In the genomic region with DNA sequence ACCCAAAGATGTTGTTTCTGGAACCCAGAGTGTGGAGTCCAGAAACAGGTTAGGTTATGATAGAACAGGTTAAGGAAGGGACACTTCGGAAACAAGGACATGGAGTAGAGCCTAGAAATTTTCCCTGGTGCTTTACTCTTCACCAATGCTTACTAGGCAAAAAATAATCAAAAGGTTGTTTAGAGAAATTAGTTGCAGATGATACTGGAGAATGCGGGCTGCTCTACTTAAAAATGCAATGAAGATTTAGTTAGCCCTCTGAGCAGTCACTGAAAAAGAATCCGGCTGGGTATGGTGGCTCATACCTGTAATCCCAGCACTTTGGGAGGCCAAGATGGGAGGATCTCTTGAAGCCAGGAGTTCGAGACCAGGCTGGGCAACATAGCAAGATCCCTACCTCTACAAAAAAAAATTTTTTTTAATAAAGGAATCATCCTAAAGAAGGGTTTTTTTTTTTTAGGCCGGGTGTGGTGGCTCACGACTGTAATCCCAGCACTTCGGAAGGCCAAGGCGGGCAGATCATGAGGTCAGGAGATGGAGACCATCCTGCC, we compare ENCODE assay signal across 23 cellular contexts. TPM values are rescaled to one million over a fixed set of nuclear protein-coding genes. Genes with fewer than 3 reads are reported as not detected.
DNase-seq lines count a peak whose midpoint lies in the region; ATAC-seq and TF ChIP-seq lines count a peak whose summit lies in the region.
"Had no signal": no experiment of that assay in that cellular context is flagged by ENCODE, and none has a peak within 500 bp of the region (broad histone marks: within the 10 kb centered on the region; RNA-seq: fewer than 3 reads in every experiment).

No MANE protein-coding gene starts in this region.

- DNase-seq in MCF 10A (ENCODE audit: unreplicated experiment) = no peak
- DNase-seq in breast epithelium (ENCODE audit: low spot score in 2 of 2) = no peak
- no peak for DNase-seq in epithelial cell of prostate (ENCODE audit: low read depth, low spot score)
- DNase-seq in mesothelial cell of epicardium (ENCODE audit: low spot score in 2 of 2, unreplicated experiment in 2 of 2) = no peak
- DNase-seq in hippocampal formation (lab: John Stamatoyannopoulos, UW) = no peak
- no peak for DNase-seq in activated CD4-positive, CD25-positive, alpha-beta regulatory T cell (lab: John Stamatoyannopoulos, UW)
- no peak for DNase-seq in NOMO-1 treated with DMSO at 0.1 percent for 48 hours (lab: John Stamatoyannopoulos, UW; ENCODE audit: unreplicated experiment)
- DNase-seq: activated CD4-positive, alpha-beta T cell treated with anti-CD3 and anti-CD28 coated beads for 36 hours; activated gamma-delta T cell treated with Interleukin-2 at 50 U/mL for 16 hours; CD8-positive, alpha-beta T cell; heart right ventricle; left colon; NCI-H1436; NCI-H345; psoas muscle; RPMI8226; stimulated activated naive CD4-positive, alpha-beta T cell treated with Interleukin-2 at 50 U/mL for 16 hours; testis; uterus had no signal

- no peaks in the 10 kb centered on the region for H3K4me1 ChIP-seq in breast epithelium
- H3K4me1 ChIP-seq: uterus had no signal

- H3K27ac Mint-ChIP-seq in MCF 10A (ENCODE audit: low read depth, unreplicated experiment) (peak overlapping the region; percentile 63), mesothelial cell of epicardium (peak overlapping the region; percentile 60)
- H3K27ac Mint-ChIP-seq: activated CD4-positive, alpha-beta T cell treated with anti-CD3 and anti-CD28 coated beads for 36 hours; CD8-positive, alpha-beta T cell; memory B cell; T-helper 2 cell treated with Interferon-gamma antibody and Interleukin-4, amounts not matched to agents 5 μg/mL and 100 μg/mL, for 36 hours had no signal

- H3K9me3 ChIP-seq in breast epithelium = no peaks in the 10 kb centered on the region
- H3K9me3 ChIP-seq: heart right ventricle, psoas muscle, testis, uterus had no signal

- no peak overlapping the region for H3K4me3 Mint-ChIP-seq in MCF 10A (ENCODE audit: unreplicated experiment)
- no peak overlapping the region for H3K4me3 Mint-ChIP-seq in mesothelial cell of epicardium
- H3K4me3 Mint-ChIP-seq: activated CD4-positive, alpha-beta T cell treated with anti-CD3 and anti-CD28 coated beads for 36 hours; CD8-positive, alpha-beta T cell; central memory CD8-positive, alpha-beta T cell; memory B cell; T-helper 2 cell treated with Interferon-gamma antibody and Interleukin-4, amounts not matched to agents 5 μg/mL and 100 μg/mL, for 36 hours had no signal

- intact Hi-C loops in MCF 10A (cut with micrococcal nuclease) (no loop called here), breast epithelium (cut with DNase I; ENCODE audit: low total_unique reads) (no loop called here)

- no peak overlapping the region for H3K27ac ChIP-seq in breast epithelium
- peak overlapping the region; percentile 61 for H3K27ac ChIP-seq in epithelial cell of prostate
- H3K27ac ChIP-seq: heart right ventricle, psoas muscle, testis, uterus had no signal

- H3K4me1 Mint-ChIP-seq in MCF 10A (ENCODE audit: insufficient read depth, unreplicated experiment) (peaks cover 30% of the 10 kb centered on the region), mesothelial cell of epicardium (peaks cover 28% of the 10 kb centered on the region)

- TF ChIP-seq CTCF in MCF 10A (IDR thresholded peaks at IDR 0.05; ENCODE audit: unreplicated experiment) (no peak), breast epithelium (IDR thresholded peaks at IDR 0.05) (no peak), mesothelial cell of epicardium (IDR thresholded peaks at IDR 0.05; ENCODE audit: unreplicated experiment) (no peak)

- H3K27me3 ChIP-seq in breast epithelium = no peaks in the 10 kb centered on the region
- H3K27me3 ChIP-seq: heart right ventricle, testis, uterus had no signal

- H3K36me3 ChIP-seq in breast epithelium = no peaks in the 10 kb centered on the region
- H3K36me3 ChIP-seq: heart right ventricle, uterus had no signal

- CTCF ChIA-PET in MCF 10A (lab: Yijun Ruan, JAX) = interaction anchor here (0.6 to 1.7 kb wide), 4 partner anchors 55 to 130 kb away, joined by 3 to 11 read pairs (median 4); no protein-coding TSS in a partner anchor

- no peak for ATAC-seq in GM18520 (IDR thresholded peaks at IDR 0.05; ENCODE audit: unreplicated experiment)
- ATAC-seq: activated CD4-positive, alpha-beta T cell treated with anti-CD3 and anti-CD28 coated beads for 36 hours; CD8-positive, alpha-beta T cell; heart right ventricle; left colon; psoas muscle had no signal

- TF ChIP-seq POLR2A in breast epithelium (IDR thresholded peaks at IDR 0.05) = no peak

- H3K9me3 Mint-ChIP-seq in MCF 10A (ENCODE audit: unreplicated experiment) = no peaks in the 10 kb centered on the region
- H3K9me3 Mint-ChIP-seq in mesothelial cell of epicardium = no peaks in the 10 kb centered on the region
- H3K9me3 Mint-ChIP-seq: CD8-positive, alpha-beta T cell; central memory CD8-positive, alpha-beta T cell; memory B cell; T-helper 2 cell treated with Interferon-gamma antibody and Interleukin-4, amounts not matched to agents 5 μg/mL and 100 μg/mL, for 36 hours had no signal

- no TSS peak for BruUV-seq in MCF 10A (replicated peaks; lab: Mats Ljungman, UMichigan)

- H3K36me3 Mint-ChIP-seq in MCF 10A (ENCODE audit: insufficient read depth, unreplicated experiment) (peaks cover 17% of the 10 kb centered on the region), mesothelial cell of epicardium (no peaks in the 10 kb centered on the region)

- H3K27me3 Mint-ChIP-seq in MCF 10A (ENCODE audit: insufficient read depth, unreplicated experiment) (no peaks in the 10 kb centered on the region), mesothelial cell of epicardium (ENCODE audit: low read depth) (no peaks in the 10 kb centered on the region)
- H3K27me3 Mint-ChIP-seq: activated CD4-positive, alpha-beta T cell treated with anti-CD3 and anti-CD28 coated beads for 36 hours; central memory CD8-positive, alpha-beta T cell; memory B cell had no signal

- POLR2A ChIA-PET in MCF 10A (lab: Yijun Ruan, JAX) = interaction anchor here (0.5 to 9.6 kb wide), 4 partner anchors 10 to 113 kb away, joined by 3 to 187 read pairs (median 4); no protein-coding TSS in a partner anchor

- no peak overlapping the region for H3K4me3 ChIP-seq in breast epithelium
- H3K4me3 ChIP-seq: heart right ventricle, psoas muscle, testis, uterus had no signal

RNA-seq across cellular contexts. Expression of gene UBE2H, which starts 3.3 kb away (rescaled TPM):
- total RNA-seq in MCF 10A (2022) (128 and 130 TPM in 2 replicates), breast epithelium (100 to 1,000 TPM in 2 of 3 donors, 10 to 100 TPM in 1; 81.8 to 124 (median 114) TPM), mesothelial cell of epicardium (95.9 to 104 TPM (median 99.1 TPM) in 3 replicates)
